In genomic region chr7:73612598-73613269, GRCh38 we compare ENCODE assay signal across 1 cellular context.
TF ChIP-seq lines count a peak whose summit lies in the region.

No MANE protein-coding gene starts in this region.

TF ChIP-seq in HepG2, 621 proteins besides CTCF, POLR2A, EP300 and RAD21 (continued from another document and continues in another):
- TF ChIP-seq AKNA (CRISPR knock-in tag; IDR thresholded peaks at IDR 0.05; ENCODE audit: borderline replicate concordance) (no peak), ZNF3 (CRISPR knock-in tag; IDR thresholded peaks at IDR 0.05) (no peak; the same call in 1 of the 2 replicates), E2F1 (CRISPR knock-in tag; IDR thresholded peaks at IDR 0.05) (no peak), ZNF33B (CRISPR knock-in tag; IDR thresholded peaks at IDR 0.05) (no peak), PRDM4 (CRISPR knock-in tag; IDR thresholded peaks at IDR 0.05; ENCODE audit: borderline replicate concordance) (no peak), HNF1A (IDR thresholded peaks at IDR 0.05; ENCODE audit: low read depth) (peak; percentile 50; the same call in 1 of the 2 replicates), HNF1A (CRISPR knock-in tag; IDR thresholded peaks at IDR 0.05; ENCODE audit: borderline replicate concordance) (peak; percentile 73; the same call in 1 of the 2 replicates), IRX3 (CRISPR knock-in tag; IDR thresholded peaks at IDR 0.05; ENCODE audit: borderline replicate concordance, low read depth) (peak; percentile 62; the same call in 1 of the 2 replicates), ZNF292 (CRISPR knock-in tag; IDR thresholded peaks at IDR 0.05; ENCODE audit: borderline replicate concordance, low read depth) (peak; percentile 87), THYN1 (CRISPR knock-in tag; IDR thresholded peaks at IDR 0.05; ENCODE audit: borderline replicate concordance, low read depth) (no peak), ZNF574 (CRISPR knock-in tag; IDR thresholded peaks at IDR 0.05) (peak; percentile 75), MAZ (IDR thresholded peaks at IDR 0.05; ENCODE audit: borderline replicate concordance, low read depth, low read length) (no peak), MAZ (CRISPR knock-in tag; IDR thresholded peaks at IDR 0.05; ENCODE audit: low read depth) (peak; percentile 91), ZNF780A (CRISPR knock-in tag; IDR thresholded peaks at IDR 0.05) (no peak), ZGPAT (CRISPR knock-in tag; IDR thresholded peaks at IDR 0.05) (peak; percentile 86), MBNL3 (CRISPR knock-in tag; conservative IDR thresholded peaks at IDR 0.05) (no peak), ERF (CRISPR knock-in tag; IDR thresholded peaks at IDR 0.05) (peak; percentile 92), FOXJ3 (CRISPR knock-in tag; IDR thresholded peaks at IDR 0.05; ENCODE audit: borderline replicate concordance) (peak; percentile 95), KDM5A (IDR thresholded peaks at IDR 0.05; ENCODE audit: borderline replicate concordance, low read length) (no peak), ZNF253 (CRISPR knock-in tag; IDR thresholded peaks at IDR 0.05; ENCODE audit: borderline replicate concordance) (no peak), KIAA2018 (CRISPR knock-in tag; IDR thresholded peaks at IDR 0.05; ENCODE audit: borderline replicate concordance) (no peak), ZNF234 (CRISPR knock-in tag; conservative IDR thresholded peaks at IDR 0.05) (no peak), PBX2 (CRISPR knock-in tag; IDR thresholded peaks at IDR 0.05) (peak; percentile 22; the same call in 1 of the 2 replicates)
